In the genomic region with DNA sequence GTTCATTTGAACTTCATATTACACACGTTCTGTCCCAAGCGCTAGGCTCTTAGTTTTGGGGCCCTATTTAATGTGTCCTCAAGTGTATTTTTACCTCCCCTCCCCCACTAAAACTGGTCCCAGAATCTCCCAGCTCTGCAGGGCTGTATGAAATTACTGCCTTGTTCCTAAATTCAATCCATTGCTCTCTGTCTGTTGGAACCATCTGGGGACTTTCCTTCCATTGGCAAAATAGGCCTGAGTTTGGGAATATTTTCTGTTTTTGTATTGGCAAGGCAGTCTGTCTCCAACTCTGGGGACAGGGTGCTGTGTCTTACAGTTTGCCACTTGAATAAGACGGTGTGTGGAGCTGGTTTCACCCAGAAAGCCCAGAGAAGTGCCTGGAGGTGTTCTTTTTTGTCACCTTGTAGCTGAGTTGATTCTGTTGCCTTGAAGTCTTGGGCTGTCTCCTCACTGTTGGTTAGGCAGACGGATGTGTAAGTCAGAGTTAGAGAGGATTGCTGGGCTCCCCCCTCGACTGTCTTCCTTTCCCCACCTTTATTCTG, we compare ENCODE assay signal across 1 cellular context.
TF ChIP-seq lines count a peak whose summit lies in the region.

No MANE protein-coding gene starts in this region.

TF ChIP-seq in IMR-90, 13 proteins besides CTCF, POLR2A, EP300 and RAD21 (continued from another document):
- TF ChIP-seq, protein P1, sequence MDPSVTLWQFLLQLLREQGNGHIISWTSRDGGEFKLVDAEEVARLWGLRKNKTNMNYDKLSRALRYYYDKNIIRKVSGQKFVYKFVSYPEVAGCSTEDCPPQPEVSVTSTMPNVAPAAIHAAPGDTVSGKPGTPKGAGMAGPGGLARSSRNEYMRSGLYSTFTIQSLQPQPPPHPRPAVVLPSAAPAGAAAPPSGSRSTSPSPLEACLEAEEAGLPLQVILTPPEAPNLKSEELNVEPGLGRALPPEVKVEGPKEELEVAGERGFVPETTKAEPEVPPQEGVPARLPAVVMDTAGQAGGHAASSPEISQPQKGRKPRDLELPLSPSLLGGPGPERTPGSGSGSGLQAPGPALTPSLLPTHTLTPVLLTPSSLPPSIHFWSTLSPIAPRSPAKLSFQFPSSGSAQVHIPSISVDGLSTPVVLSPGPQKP (IDR thresholded peaks at IDR 0.05; ENCODE audit: borderline replicate concordance, low read depth, low read length) = no peak
- no peak for TF ChIP-seq CEBPB (IDR thresholded peaks at IDR 0.05; ENCODE audit: low read depth, low read length)
- TF ChIP-seq RCOR1 (IDR thresholded peaks at IDR 0.05; ENCODE audit: insufficient replicate concordance, low read length) = no peak
- no peak for TF ChIP-seq MAFK (IDR thresholded peaks at IDR 0.05; ENCODE audit: low read depth, low read length)
- no peak for TF ChIP-seq SMC3 (IDR thresholded peaks at IDR 0.05; ENCODE audit: low read depth, low read length)
- no peak for TF ChIP-seq MXI1 (IDR thresholded peaks at IDR 0.05; ENCODE audit: borderline replicate concordance, low read depth, low read length)
- no peak for TF ChIP-seq FOS (IDR thresholded peaks at IDR 0.05; ENCODE audit: low read depth, low read length)
